In genomic region chr2:82796132-82796531, GRCh38 we compare ENCODE assay signal across 27 cellular contexts.
DNase-seq lines count a peak whose midpoint lies in the region; ATAC-seq and TF ChIP-seq lines count a peak whose summit lies in the region.
"Had no signal": no experiment of that assay in that cellular context is flagged by ENCODE, and none has a peak within 500 bp of the region (broad histone marks: within the 10 kb centered on the region; RNA-seq: fewer than 3 reads in every experiment).

No MANE protein-coding gene starts in this region.

- H3K27me3 ChIP-seq in adipocyte (replicated peaks; ENCODE audit: control insufficient read depth, insufficient read depth, low read length) = no peaks in the 10 kb centered on the region
- H3K27me3 ChIP-seq in right lobe of liver = no peaks in the 10 kb centered on the region
- H3K27me3 ChIP-seq: heart left ventricle, Peyer's patch, sigmoid colon, suprapubic skin, upper lobe of right lung had no signal

- intact Hi-C loops in right lobe of liver (cut with DNase I) = no loop called here

- TF ChIP-seq CTCF in right lobe of liver (IDR thresholded peaks at IDR 0.05) = no peak

- H3K9me3 ChIP-seq in adipocyte (ENCODE audit: control insufficient read depth, low read length) = peaks cover 2% of the 10 kb centered on the region
- no peaks in the 10 kb centered on the region for H3K9me3 ChIP-seq in right lobe of liver
- H3K9me3 ChIP-seq: heart left ventricle, Peyer's patch, prostate gland, sigmoid colon, suprapubic skin, upper lobe of right lung had no signal

- no peak for ATAC-seq in right lobe of liver
- ATAC-seq: heart left ventricle, upper lobe of right lung had no signal

- H3K4me1 ChIP-seq in adipocyte (ENCODE audit: control insufficient read depth, insufficient read depth, low read length) = no peaks in the 10 kb centered on the region
- H3K4me1 ChIP-seq in right lobe of liver = peaks cover 0 to 5% (median 1%) of the 10 kb centered on the region in 4 donors
- H3K4me1 ChIP-seq: heart left ventricle, Peyer's patch, prostate gland, suprapubic skin, upper lobe of right lung had no signal

- TF ChIP-seq POLR2A in right lobe of liver (IDR thresholded peaks at IDR 0.05) = no peak

- peak; percentile 52 for DNase-seq in HCEC 1CT
- peak; percentile 24 for DNase-seq in adipocyte (ENCODE audit: low read depth)
- DNase-seq in epithelial cell of prostate (ENCODE audit: low read depth, low spot score) = no peak
- peak; percentile 17 for DNase-seq in non-pigmented ciliary epithelial cell (ENCODE audit: low read depth)
- no peak for DNase-seq in right lobe of liver
- no peak for DNase-seq in medulla oblongata (ENCODE audit: extremely low spot score)
- no peak for DNase-seq in DMS153 treated with DMSO at 0.1 percent for 48 hours (lab: John Stamatoyannopoulos, UW; ENCODE audit: unreplicated experiment)
- no peak for DNase-seq in COLO829 (ENCODE audit: low spot score)
- DNase-seq: activated CD4-positive, alpha-beta T cell treated with anti-CD3 and anti-CD28 coated beads, Interleukin-2, amount 50 U/mL, for 48 hours; activated CD8-positive, alpha-beta memory T cell treated with anti-CD3 and anti-CD28 coated beads, Interleukin-2, amount 50 U/mL, for 4 hours; activated naive CD4-positive, alpha-beta T cell treated with anti-CD3 and anti-CD28 coated beads, Interleukin-2, amount 50 U/mL, for 16 hours; anterior cingulate cortex; C1 segment of cervical spinal cord; central memory CD4-positive, alpha-beta T cell; DND-41; GOT3; heart left ventricle; NCI-H1048; NCI-H1930; NCI-H526; Peyer's patch; sigmoid colon; stimulated activated naive CD4-positive, alpha-beta T cell; upper lobe of right lung had no signal

- H3K36me3 ChIP-seq in adipocyte (ENCODE audit: control insufficient read depth, insufficient read depth, low read length, severe bottlenecking) (no peaks in the 10 kb centered on the region), right lobe of liver (no peaks in the 10 kb centered on the region)
- H3K36me3 ChIP-seq: heart left ventricle, Peyer's patch, prostate gland, sigmoid colon, suprapubic skin, upper lobe of right lung had no signal

- H3K4me3 ChIP-seq in adipocyte (ENCODE audit: low read length) (no peak overlapping the region), right lobe of liver (no peak overlapping the region)
- H3K4me3 ChIP-seq: heart left ventricle, lung, Peyer's patch, prostate gland, sigmoid colon, suprapubic skin, upper lobe of right lung had no signal

- peak overlapping the region; percentile 57 for H3K27ac ChIP-seq in epithelial cell of prostate
- no peak overlapping the region for H3K27ac ChIP-seq in right lobe of liver
- H3K27ac ChIP-seq: heart left ventricle, Peyer's patch, prostate gland, suprapubic skin, upper lobe of right lung had no signal

- no peak overlapping the region for H3K9ac ChIP-seq in adipocyte (ENCODE audit: low read length)

- WGBS in right lobe of liver (ENCODE audit: insufficient coverage, low coverage, low lambda C conversion rate, missing lambda C conversion rate) = 89% methylated on average over 1 of the region's 1 CpG

Comparison
In these comparisons a context has a peak if more than half of its experiments do, and no peak if none do; other contexts are left out.
1. DNase-seq: peak in HCEC 1CT (single experiment), adipocyte (single experiment) and non-pigmented ciliary epithelial cell (single experiment); none in epithelial cell of prostate (single experiment), right lobe of liver (0 of 3), medulla oblongata (single experiment), DMS153 treated with DMSO at 0.1 percent for 48 hours (single experiment) and COLO829 (single experiment).